ENCODE assay signal across 29 cellular contexts in the genomic region with DNA sequence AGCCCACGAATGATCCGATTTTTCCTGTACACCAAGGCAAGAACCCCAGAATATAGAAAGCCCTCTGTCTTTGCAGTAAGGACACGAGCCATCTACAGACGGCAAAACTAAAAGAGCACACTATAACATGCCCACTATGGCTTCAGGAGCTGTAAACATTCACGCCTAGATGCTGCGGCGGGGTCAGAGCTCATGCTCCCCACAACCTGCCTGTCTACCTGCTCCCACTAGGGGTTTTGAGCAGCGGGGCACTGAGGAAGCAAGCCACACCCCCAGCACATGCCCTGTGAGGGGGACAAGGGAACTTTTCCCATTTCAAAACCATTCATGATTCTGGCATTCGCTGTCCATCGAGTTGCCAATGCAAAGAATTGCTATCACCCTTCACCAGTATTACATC.
"Had no signal": no experiment of that assay in that cellular context is flagged by ENCODE, and none has a peak within 500 bp of the region (broad histone marks: within the 10 kb centered on the region; RNA-seq: fewer than 3 reads in every experiment).

No MANE protein-coding gene starts in this region.

- H3K79me2 ChIP-seq: hepatocyte had no signal

- H3K4me3 ChIP-seq: colonic mucosa, coronary artery, esophagus muscularis mucosa, esophagus squamous epithelium, gastrocnemius medialis, gastroesophageal sphincter, heart left ventricle, heart right ventricle, hepatocyte had no signal

- FAIRE-seq: colon, endometrium, endothelial cell of umbilical vein, frontal cortex had no signal

- H3K9me3 Mint-ChIP-seq: effector memory CD8-positive, alpha-beta T cell; endodermal cell had no signal

- H3K27me3 Mint-ChIP-seq: dendritic cell treated with granulocyte-macrophage colony-stimulating factor and Interleukin-4, amounts not matched to agents 40 ng/mL and 50 ng/mL, for 4 days had no signal

- H3K4me1 Mint-ChIP-seq: endodermal cell had no signal

- H3K27me3 ChIP-seq: colonic mucosa, esophagus muscularis mucosa, esophagus squamous epithelium, gastrocnemius medialis, gastroesophageal sphincter, heart left ventricle, heart right ventricle, hepatocyte had no signal

- ATAC-seq: effector memory CD8-positive, alpha-beta T cell; esophagus mucosa; foreskin keratinocyte; gastrocnemius medialis; gastroesophageal sphincter; heart left ventricle; heart right ventricle had no signal

- DNase-seq: colonic mucosa; cortex of kidney; dermis blood vessel endothelial cell; effector CD4-positive, alpha-beta T cell; effector CD8-positive, alpha-beta T cell; effector memory CD4-positive, alpha-beta T cell; effector memory CD8-positive, alpha-beta T cell; endodermal cell; erythroblast; esophagus squamous epithelium; foreskin fibroblast; foreskin keratinocyte; foreskin melanocyte; gastrocnemius medialis; glutamatergic neuron; head of caudate nucleus; heart left ventricle; heart right ventricle had no signal

- H3K4me1 ChIP-seq: colonic mucosa, esophagus muscularis mucosa, esophagus squamous epithelium, foreskin keratinocyte, gastrocnemius medialis, gastroesophageal sphincter, heart left ventricle, heart right ventricle had no signal

- H3K27ac Mint-ChIP-seq: dendritic cell treated with granulocyte-macrophage colony-stimulating factor and Interleukin-4, amounts not matched to agents 40 ng/mL and 50 ng/mL, for 4 days; effector memory CD8-positive, alpha-beta T cell; endodermal cell had no signal

- H3K4me2 ChIP-seq: hepatocyte had no signal

- H3K27ac ChIP-seq: colonic mucosa, coronary artery, epithelial cell of prostate, esophagus muscularis mucosa, esophagus squamous epithelium, foreskin keratinocyte, gastrocnemius medialis, gastroesophageal sphincter, heart left ventricle, heart right ventricle, hepatocyte had no signal

- H3K36me3 ChIP-seq: colonic mucosa, esophagus muscularis mucosa, esophagus squamous epithelium, gastrocnemius medialis, gastroesophageal sphincter, heart left ventricle, heart right ventricle had no signal

- H3K9me3 ChIP-seq: colonic mucosa, esophagus muscularis mucosa, esophagus squamous epithelium, gastrocnemius medialis, heart left ventricle, heart right ventricle had no signal

- H3K4me3 Mint-ChIP-seq: dendritic cell treated with granulocyte-macrophage colony-stimulating factor and Interleukin-4, amounts not matched to agents 40 ng/mL and 50 ng/mL, for 4 days; effector memory CD8-positive, alpha-beta T cell; endodermal cell had no signal

- H2AFZ ChIP-seq: hepatocyte had no signal
